9 cellular contexts compared by ENCODE assay signal in the genomic region with DNA sequence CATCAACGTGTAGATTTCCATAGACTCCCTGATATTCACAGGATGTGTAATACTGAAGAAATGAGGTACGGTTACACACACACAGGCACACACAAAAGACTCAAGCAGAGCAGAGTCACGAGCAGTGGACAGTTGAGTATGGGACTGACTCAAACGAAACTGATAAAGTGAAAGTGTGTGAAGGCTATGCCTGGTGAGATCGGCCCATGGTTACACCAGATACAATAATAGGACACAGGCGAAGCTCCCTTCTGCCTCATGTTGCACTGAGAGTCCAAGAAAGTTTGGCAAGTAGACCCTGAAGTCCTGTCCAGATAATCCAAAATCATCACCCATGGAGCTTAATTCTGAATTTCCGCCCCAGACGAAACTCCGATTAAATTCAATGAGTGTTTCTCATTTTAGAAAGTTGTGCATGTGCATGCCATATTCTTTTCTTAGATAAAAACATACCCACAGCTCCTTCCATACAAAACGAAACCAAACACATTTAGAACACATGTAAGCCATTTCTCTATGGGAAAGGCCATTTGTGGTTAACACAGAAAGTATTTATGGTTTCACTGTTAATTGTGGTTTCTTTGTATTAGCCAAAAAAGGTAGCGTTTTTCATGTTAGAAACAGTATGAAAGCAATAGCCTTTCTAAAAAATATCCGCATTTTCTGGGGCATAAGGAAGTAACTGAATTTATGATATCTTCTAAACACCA.
DNase-seq lines count a peak whose midpoint lies in the region; ATAC-seq and TF ChIP-seq lines count a peak whose summit lies in the region.
"Had no signal": no experiment of that assay in that cellular context is flagged by ENCODE, and none has a peak within 500 bp of the region (broad histone marks: within the 10 kb centered on the region; RNA-seq: fewer than 3 reads in every experiment).

No MANE protein-coding gene starts in this region.

- no peaks in the 10 kb centered on the region for H3K9me3 Mint-ChIP-seq in activated naive CD8-positive, alpha-beta T cell treated with anti-CD3 and anti-CD28 coated beads, Interleukin-2, amount 10 ng/mL, durations not matched to agents 7 days and 5 days
- H3K9me3 Mint-ChIP-seq in activated naive CD8-positive, alpha-beta T cell treated with anti-CD3 and anti-CD28 coated beads for 36 hours = no peaks in the 10 kb centered on the region
- H3K9me3 Mint-ChIP-seq in natural killer cell treated with Interleukin-12 subunit alpha and Interleukin-12 subunit beta and Interleukin-15 and Interleukin-18, amount 100 ng/mL, for 72 hours = no peaks in the 10 kb centered on the region
- no peaks in the 10 kb centered on the region for H3K9me3 Mint-ChIP-seq in activated T-helper 1 cell treated with anti-CD3 and anti-CD28 coated beads, Interleukin-12 subunit alpha, Interleukin-12 subunit beta, Interleukin-2, Interleukin-4 antibody, amounts not matched to agents 30 ng/mL and 10 ng/mL and 1 ng/mL, durations not matched to agents 14 hours and 24 hours and 36 hours

- TF ChIP-seq CTCF in OCI-LY7 (conservative IDR thresholded peaks at IDR 0.05; ENCODE audit: low read length) = no peak

- CTCF ChIA-PET in OCI-LY7 (lab: Charles Lee; ENCODE audit: unreplicated experiment) = no interaction called here

- H3K9me2 ChIP-seq in OCI-LY7 (ENCODE audit: insufficient read depth, low read length) = no peaks in the 10 kb centered on the region

- H3K36me3 ChIP-seq in OCI-LY7 (ENCODE audit: insufficient read depth, low read length) = no peaks in the 10 kb centered on the region

- POLR2A ChIA-PET in activated naive CD8-positive, alpha-beta T cell treated with anti-CD3 and anti-CD28 coated beads, Interleukin-2, amount 10 ng/mL, durations not matched to agents 7 days and 5 days (lab: Charles Lee) = no interaction called here
- POLR2A ChIA-PET in OCI-LY7 (lab: Charles Lee) = interaction anchor here (0.6 to 2.0 kb wide), 8 partner anchors 8 to 1544 kb away, joined by 3 to 4 read pairs (median 3); no protein-coding TSS in a partner anchor

- H2AFZ ChIP-seq in OCI-LY7 (ENCODE audit: low read length) = peak overlapping the region; percentile 99

- no peak overlapping the region for H3K27ac Mint-ChIP-seq in activated naive CD8-positive, alpha-beta T cell treated with anti-CD3 and anti-CD28 coated beads, Interleukin-2, amount 10 ng/mL, durations not matched to agents 7 days and 5 days
- H3K27ac Mint-ChIP-seq in activated naive CD8-positive, alpha-beta T cell treated with anti-CD3 and anti-CD28 coated beads for 36 hours = no peak overlapping the region
- no peak overlapping the region for H3K27ac Mint-ChIP-seq in natural killer cell treated with Interleukin-12 subunit alpha and Interleukin-12 subunit beta and Interleukin-15 and Interleukin-18, amount 100 ng/mL, for 72 hours
- H3K27ac Mint-ChIP-seq in activated T-helper 1 cell treated with anti-CD3 and anti-CD28 coated beads, Interleukin-12 subunit alpha, Interleukin-12 subunit beta, Interleukin-2, Interleukin-4 antibody, amounts not matched to agents 30 ng/mL and 10 ng/mL and 1 ng/mL, durations not matched to agents 14 hours and 24 hours and 36 hours = no peak overlapping the region
- H3K27ac Mint-ChIP-seq: activated naive CD8-positive, alpha-beta T cell had no signal

- no TSS peak for BruUV-seq in OCI-LY7 (replicated peaks; lab: Mats Ljungman, UMichigan)

- no peak for ATAC-seq in activated naive CD8-positive, alpha-beta T cell treated with anti-CD3 and anti-CD28 coated beads, Interleukin-2, amount 10 ng/mL, durations not matched to agents 7 days and 5 days (ENCODE audit: low read depth)
- ATAC-seq in HG02938 (IDR thresholded peaks at IDR 0.05; ENCODE audit: unreplicated experiment) = peak; percentile 97
- peak; percentile 48 to 66 for ATAC-seq in natural killer cell treated with Interleukin-12 subunit alpha and Interleukin-12 subunit beta and Interleukin-15 and Interleukin-18, amount 100 ng/mL, for 72 hours

- peaks cover 30% of the 10 kb centered on the region for H3K4me1 ChIP-seq in OCI-LY7 (ENCODE audit: insufficient read depth, low read length, poor library complexity, severe bottlenecking)

- H3K4me3 ChIP-seq in OCI-LY7 (ENCODE audit: low read depth, low read length, poor library complexity, severe bottlenecking) = peak overlapping the region; percentile 64

- H3K27me3 Mint-ChIP-seq in activated naive CD8-positive, alpha-beta T cell treated with anti-CD3 and anti-CD28 coated beads, Interleukin-2, amount 10 ng/mL, durations not matched to agents 7 days and 5 days = peaks cover 41% of the 10 kb centered on the region
- H3K27me3 Mint-ChIP-seq in activated naive CD8-positive, alpha-beta T cell treated with anti-CD3 and anti-CD28 coated beads for 36 hours = peaks cover 37% of the 10 kb centered on the region
- peaks cover 20 to 68% of the 10 kb centered on the region in 2 donors for H3K27me3 Mint-ChIP-seq in natural killer cell treated with Interleukin-12 subunit alpha and Interleukin-12 subunit beta and Interleukin-15 and Interleukin-18, amount 100 ng/mL, for 72 hours
- H3K27me3 Mint-ChIP-seq in activated T-helper 1 cell treated with anti-CD3 and anti-CD28 coated beads, Interleukin-12 subunit alpha, Interleukin-12 subunit beta, Interleukin-2, Interleukin-4 antibody, amounts not matched to agents 30 ng/mL and 10 ng/mL and 1 ng/mL, durations not matched to agents 14 hours and 24 hours and 36 hours (ENCODE audit: insufficient read depth) = peaks cover 22% of the 10 kb centered on the region

- H4K20me1 ChIP-seq in OCI-LY7 (ENCODE audit: insufficient read depth, low read length) = no peaks in the 10 kb centered on the region

- peak overlapping the region; percentile 50 for H3K4me3 Mint-ChIP-seq in activated naive CD8-positive, alpha-beta T cell treated with anti-CD3 and anti-CD28 coated beads, Interleukin-2, amount 10 ng/mL, durations not matched to agents 7 days and 5 days
- H3K4me3 Mint-ChIP-seq in activated naive CD8-positive, alpha-beta T cell treated with anti-CD3 and anti-CD28 coated beads for 36 hours = no peak overlapping the region
- H3K4me3 Mint-ChIP-seq in natural killer cell treated with Interleukin-12 subunit alpha and Interleukin-12 subunit beta and Interleukin-15 and Interleukin-18, amount 100 ng/mL, for 72 hours = peak overlapping the region; percentile 32
- H3K4me3 Mint-ChIP-seq in activated T-helper 1 cell treated with anti-CD3 and anti-CD28 coated beads, Interleukin-12 subunit alpha, Interleukin-12 subunit beta, Interleukin-2, Interleukin-4 antibody, amounts not matched to agents 30 ng/mL and 10 ng/mL and 1 ng/mL, durations not matched to agents 14 hours and 24 hours and 36 hours = no peak overlapping the region
- H3K4me3 Mint-ChIP-seq: activated naive CD8-positive, alpha-beta T cell had no signal

- intact Hi-C loops in OCI-LY7 (cut with micrococcal nuclease; ENCODE audit: unreplicated experiment) = loop anchor here (5.0 kb wide), 1 partner anchor 285 kb away; no protein-coding TSS in a partner anchor
- intact Hi-C loops in activated T-helper 1 cell treated with anti-CD3 and anti-CD28 coated beads, Interleukin-12 subunit alpha, Interleukin-12 subunit beta, Interleukin-2, Interleukin-4 antibody, amounts not matched to agents 30 ng/mL and 10 ng/mL and 1 ng/mL, durations not matched to agents 14 hours and 24 hours and 36 hours (cut with micrococcal nuclease) = no loop called here

- peak overlapping the region; percentile 54 for H3K27ac ChIP-seq in OCI-LY7 (ENCODE audit: low read depth, low read length, poor library complexity, severe bottlenecking)

- no peak for DNase-seq in activated naive CD8-positive, alpha-beta T cell treated with anti-CD3 and anti-CD28 coated beads, Interleukin-2, amount 10 ng/mL, durations not matched to agents 7 days and 5 days
- DNase-seq in activated naive CD8-positive, alpha-beta T cell treated with anti-CD3 and anti-CD28 coated beads for 36 hours = no peak
- DNase-seq in OCI-LY7 (ENCODE audit: low spot score) = peak; percentile 68
- no peak for DNase-seq in natural killer cell treated with Interleukin-12 subunit alpha and Interleukin-12 subunit beta and Interleukin-15 and Interleukin-18, amount 100 ng/mL, for 72 hours (ENCODE audit: low spot score)
- no peak for DNase-seq in activated T-helper 1 cell treated with anti-CD3 and anti-CD28 coated beads, Interleukin-12 subunit alpha, Interleukin-12 subunit beta, Interleukin-2, Interleukin-4 antibody, amounts not matched to agents 30 ng/mL and 10 ng/mL and 1 ng/mL, durations not matched to agents 14 hours and 24 hours and 36 hours (ENCODE audit: low spot score)
- DNase-seq in GF-D8 (lab: John Stamatoyannopoulos, UW) = no peak
- no peak for DNase-seq in DMS79 treated with DMSO at 0.1 percent for 48 hours (lab: John Stamatoyannopoulos, UW)

- H3K9me3 ChIP-seq in OCI-LY7 (ENCODE audit: low read length) = no peaks in the 10 kb centered on the region

- H3K36me3 Mint-ChIP-seq in activated naive CD8-positive, alpha-beta T cell treated with anti-CD3 and anti-CD28 coated beads, Interleukin-2, amount 10 ng/mL, durations not matched to agents 7 days and 5 days = no peaks in the 10 kb centered on the region
- H3K36me3 Mint-ChIP-seq in activated naive CD8-positive, alpha-beta T cell treated with anti-CD3 and anti-CD28 coated beads for 36 hours = no peaks in the 10 kb centered on the region
- H3K36me3 Mint-ChIP-seq in natural killer cell treated with Interleukin-12 subunit alpha and Interleukin-12 subunit beta and Interleukin-15 and Interleukin-18, amount 100 ng/mL, for 72 hours = no peaks in the 10 kb centered on the region
- no peaks in the 10 kb centered on the region for H3K36me3 Mint-ChIP-seq in activated T-helper 1 cell treated with anti-CD3 and anti-CD28 coated beads, Interleukin-12 subunit alpha, Interleukin-12 subunit beta, Interleukin-2, Interleukin-4 antibody, amounts not matched to agents 30 ng/mL and 10 ng/mL and 1 ng/mL, durations not matched to agents 14 hours and 24 hours and 36 hours (ENCODE audit: low read depth)
- H3K36me3 Mint-ChIP-seq: activated naive CD8-positive, alpha-beta T cell had no signal

- no peaks in the 10 kb centered on the region for H3K79me2 ChIP-seq in OCI-LY7 (ENCODE audit: insufficient read depth, low read depth, low read length)

- H3K4me1 Mint-ChIP-seq in activated naive CD8-positive, alpha-beta T cell treated with anti-CD3 and anti-CD28 coated beads, Interleukin-2, amount 10 ng/mL, durations not matched to agents 7 days and 5 days = peaks cover 9% of the 10 kb centered on the region
- peaks cover 12% of the 10 kb centered on the region for H3K4me1 Mint-ChIP-seq in activated naive CD8-positive, alpha-beta T cell treated with anti-CD3 and anti-CD28 coated beads for 36 hours
- H3K4me1 Mint-ChIP-seq in natural killer cell treated with Interleukin-12 subunit alpha and Interleukin-12 subunit beta and Interleukin-15 and Interleukin-18, amount 100 ng/mL, for 72 hours (ENCODE audit: low read depth in 2 of 2) = peaks cover 7 to 8% of the 10 kb centered on the region in 2 donors
- H3K4me1 Mint-ChIP-seq in activated T-helper 1 cell treated with anti-CD3 and anti-CD28 coated beads, Interleukin-12 subunit alpha, Interleukin-12 subunit beta, Interleukin-2, Interleukin-4 antibody, amounts not matched to agents 30 ng/mL and 10 ng/mL and 1 ng/mL, durations not matched to agents 14 hours and 24 hours and 36 hours (ENCODE audit: low read depth) = peaks cover 10% of the 10 kb centered on the region

- H3K4me2 ChIP-seq in OCI-LY7 (ENCODE audit: low read length) = peak overlapping the region; percentile 85

Comparison
In these comparisons a context has a peak if more than half of its experiments do, and no peak if none do; other contexts are left out.
1. H3K4me3 Mint-ChIP-seq: peak in activated naive CD8-positive, alpha-beta T cell treated with anti-CD3 and anti-CD28 coated beads, Interleukin-2, amount 10 ng/mL, durations not matched to agents 7 days and 5 days (single experiment) and natural killer cell treated with Interleukin-12 subunit alpha and Interleukin-12 subunit beta and Interleukin-15 and Interleukin-18, amount 100 ng/mL, for 72 hours (single experiment); none in activated naive CD8-positive, alpha-beta T cell treated with anti-CD3 and anti-CD28 coated beads for 36 hours (single experiment) and activated T-helper 1 cell treated with anti-CD3 and anti-CD28 coated beads, Interleukin-12 subunit alpha, Interleukin-12 subunit beta, Interleukin-2, Interleukin-4 antibody, amounts not matched to agents 30 ng/mL and 10 ng/mL and 1 ng/mL, durations not matched to agents 14 hours and 24 hours and 36 hours (single experiment).